24 cellular contexts compared by ENCODE assay signal in the genomic region with DNA sequence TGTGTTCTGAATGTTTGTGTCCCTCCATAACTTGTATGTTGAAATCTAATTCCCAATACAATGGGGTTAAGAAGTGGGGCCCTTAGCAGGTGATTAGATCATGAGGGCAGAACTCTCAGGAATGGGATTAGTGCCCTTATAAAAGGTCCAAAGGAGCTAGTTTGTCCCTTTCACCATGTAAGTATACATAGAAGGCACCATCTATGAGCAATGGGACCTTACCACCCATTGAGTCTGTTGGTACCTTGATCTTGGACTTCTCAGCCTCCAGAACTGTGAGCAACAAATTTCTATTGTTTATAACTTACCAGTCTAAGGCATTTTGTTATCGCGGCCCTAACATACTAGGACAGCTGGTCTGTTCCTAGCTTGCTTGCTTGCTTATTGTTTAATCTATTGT.
A peak's percentile ranks its signal among the peaks of the same experiment; 100 is the strongest.
DNase-seq lines count a peak whose midpoint lies in the region; ATAC-seq lines count a peak whose summit lies in the region.
"Had no signal": no experiment of that assay in that cellular context is flagged by ENCODE, and none has a peak within 500 bp of the region (broad histone marks: within the 10 kb centered on the region; RNA-seq: fewer than 3 reads in every experiment).

No MANE protein-coding gene starts in this region.

- no peaks in the 10 kb centered on the region for H3K4me1 Mint-ChIP-seq in activated T-cell treated with anti-CD3 and anti-CD28 coated beads, Interleukin-2, amount 50 U/mL, for 4 hours (ENCODE audit: low read depth)
- H3K4me1 Mint-ChIP-seq: B cell; CD14-positive monocyte; CD4-positive, alpha-beta memory T cell; CD4-positive, CD25-positive, alpha-beta regulatory T cell; CD8-positive, alpha-beta memory T cell had no signal

- ATAC-seq in activated T-cell treated with anti-CD3 and anti-CD28 coated beads, Interleukin-2, amount 50 U/mL, for 4 hours: no peak
- ATAC-seq: A549; CD8-positive, alpha-beta T cell had no signal

- peaks cover 3% of the 10 kb centered on the region for H3K27me3 Mint-ChIP-seq in activated T-cell treated with anti-CD3 and anti-CD28 coated beads, Interleukin-2, amount 50 U/mL, for 4 hours (ENCODE audit: low read depth)
- H3K27me3 Mint-ChIP-seq: CD4-positive, CD25-positive, alpha-beta regulatory T cell; CD8-positive, alpha-beta memory T cell had no signal

- H3K36me3 Mint-ChIP-seq in activated T-cell treated with anti-CD3 and anti-CD28 coated beads, Interleukin-2, amount 50 U/mL, for 4 hours (ENCODE audit: insufficient read depth): no peaks in the 10 kb centered on the region
- H3K36me3 Mint-ChIP-seq: CD14-positive monocyte; CD4-positive, alpha-beta memory T cell; CD4-positive, CD25-positive, alpha-beta regulatory T cell; CD8-positive, alpha-beta memory T cell; CD8-positive, alpha-beta T cell had no signal

- peak; percentile 96 for DNase-seq in SK-N-DZ (ENCODE audit: low spot score)
- DNase-seq in activated T-cell treated with anti-CD3 and anti-CD28 coated beads, Interleukin-2, amount 50 U/mL, for 4 hours: no peak
- DNase-seq: 8988T; ACHN; AML-193; C1 segment of cervical spinal cord; Caco-2; Calu3; CD4-positive, alpha-beta memory T cell; CD4-positive, alpha-beta T cell; CD4-positive, CD25-positive, alpha-beta regulatory T cell; CD8-positive, alpha-beta memory T cell; CD8-positive, alpha-beta T cell; COR-L47; DMS 273 treated with DMSO at 0.1 percent for 48 hours; DMS153; DMS53; DMS79; DMS79 treated with DMSO at 0.1 percent for 48 hours; DND-41; EL had no signal

- no peak overlapping the region for H3K4me3 Mint-ChIP-seq in activated T-cell treated with anti-CD3 and anti-CD28 coated beads, Interleukin-2, amount 50 U/mL, for 4 hours
- H3K4me3 Mint-ChIP-seq: B cell; CD14-positive monocyte; CD4-positive, alpha-beta memory T cell; CD4-positive, alpha-beta T cell; CD4-positive, CD25-positive, alpha-beta regulatory T cell; CD8-positive, alpha-beta memory T cell; CD8-positive, alpha-beta T cell had no signal

- H3K9me3 Mint-ChIP-seq in activated T-cell treated with anti-CD3 and anti-CD28 coated beads, Interleukin-2, amount 50 U/mL, for 4 hours: no peaks in the 10 kb centered on the region
- H3K9me3 Mint-ChIP-seq: CD4-positive, alpha-beta T cell; CD8-positive, alpha-beta T cell had no signal
